ENCODE assay signal across 1 cellular context in genomic region chr1:23167353-23168078, GRCh38.
TF ChIP-seq lines count a peak whose summit lies in the region.

No MANE protein-coding gene starts in this region.

TF ChIP-seq in HCT116, 20 proteins besides CTCF, POLR2A, EP300 and RAD21 (continued from another document):
- TF ChIP-seq EZH2 (IDR thresholded peaks at IDR 0.05) (no peak), REST (IDR thresholded peaks at IDR 0.05; ENCODE audit: low read depth) (no peak), FOSL1 (IDR thresholded peaks at IDR 0.05; ENCODE audit: low read depth) (no peak), ATF3 (IDR thresholded peaks at IDR 0.05) (no peak), CBX3 (IDR thresholded peaks at IDR 0.05; ENCODE audit: low read depth) (no peak), SIN3A (IDR thresholded peaks at IDR 0.05; ENCODE audit: low read depth) (no peak)
